In genomic region chr17:63506627-63507026, GRCh38 we compare ENCODE assay signal across 30 cellular contexts. TPM values are rescaled to one million over a fixed set of nuclear protein-coding genes. Genes with fewer than 3 reads are reported as not detected.
"Had no signal": no experiment of that assay in that cellular context is flagged by ENCODE, and none has a peak within 500 bp of the region (broad histone marks: within the 10 kb centered on the region; RNA-seq: fewer than 3 reads in every experiment).

No MANE protein-coding gene starts in this region.

- ATAC-seq: stimulated activated effector memory CD8-positive, alpha-beta T cell treated with anti-CD3 and anti-CD28 coated beads, Interleukin-12 subunit alpha, Interleukin-12 subunit beta, amount 100 ng/mL, for 72 hours; stimulated activated memory B cell treated with anti-CD40 and anti-IgM and Interleukin-4, amounts not matched to agents 10 μg/mL and 1 μg/mL and 100 μg/mL, for 72 hours; stimulated activated naive B cell treated with anti-CD40 and anti-IgM and Interleukin-4, amounts not matched to agents 10 μg/mL and 1 μg/mL and 100 μg/mL, for 72 hours; stimulated activated naive CD8-positive, alpha-beta T cell treated with anti-CD3 and anti-CD28 coated beads, Interleukin-15, amount 100 ng/mL, for 72 hours; stimulated activated naive CD8-positive, alpha-beta T cell treated with anti-CD3 and anti-CD28 coated beads, Interleukin-15, Interleukin-2, amounts not matched to agents 100 U/mL and 50 U/mL, for 24 hours; upper lobe of right lung had no signal

- H3K27me3 ChIP-seq: testis, thyroid gland, transverse colon, upper lobe of left lung, upper lobe of right lung, uterus, vagina had no signal

- DNase-seq: stimulated activated CD4-positive, alpha-beta T cell treated with anti-CD3 and anti-CD28 coated beads, Interleukin-2, amount 100 ng/mL, for 48 hours; stimulated activated CD4-positive, alpha-beta T cell treated with anti-CD3 and anti-CD28 coated beads, Interleukin-4, amount 100 ng/mL, for 1 hour; stimulated activated CD4-positive, alpha-beta T cell treated with anti-CD3 and anti-CD28 coated beads, Interleukin-4, amount 100 ng/mL, for 24 hours; stimulated activated CD4-positive, alpha-beta T cell treated with anti-CD3 and anti-CD28 coated beads, Interleukin-4, amount 100 ng/mL, for 4 hours; stimulated activated CD8-positive, alpha-beta memory T cell treated with anti-CD3 and anti-CD28 coated beads, Interleukin-4, amount 100 ng/mL, for 48 hours; stimulated activated naive B cell treated with anti-CD40 and anti-IgM and Interleukin-4, amounts not matched to agents 10 μg/mL and 1 μg/mL and 100 μg/mL, for 72 hours; stimulated activated naive CD4-positive, alpha-beta T cell; stimulated activated naive CD4-positive, alpha-beta T cell treated with Interleukin-2 at 50 U/mL for 16 hours; stimulated activated naive CD8-positive, alpha-beta T cell treated with anti-CD3 and anti-CD28 coated beads, Interleukin-15, amount 100 ng/mL, for 72 hours; stimulated activated naive CD8-positive, alpha-beta T cell treated with anti-CD3 and anti-CD28 coated beads, Interleukin-15, Interleukin-2, amounts not matched to agents 100 U/mL and 50 U/mL, for 24 hours; stomach; substantia nigra; testis; thyroid gland; tibial artery; transverse colon; trophoblast cell; upper lobe of left lung; upper lobe of right lung; uterus had no signal

- H3K9me3 ChIP-seq: stomach, suprapubic skin, testis, thoracic aorta, thyroid gland, tibial artery, transverse colon, upper lobe of left lung, upper lobe of right lung, uterus, vagina had no signal

- H3K4me1 ChIP-seq: stomach, suprapubic skin, testis, tibial artery, tibial nerve, upper lobe of left lung, upper lobe of right lung, uterus, vagina had no signal

- FAIRE-seq: urothelium cell line had no signal

- H3K36me3 ChIP-seq: stomach, suprapubic skin, thoracic aorta, thyroid gland, tibial artery, tibial nerve, transverse colon, upper lobe of left lung, upper lobe of right lung, uterus, vagina had no signal

- H3K4me3 ChIP-seq: stomach, suprapubic skin, testis, thoracic aorta, thyroid gland, tibial artery, tibial nerve, transverse colon, upper lobe of left lung, upper lobe of right lung, uterus, vagina had no signal

- H3K27ac ChIP-seq: stomach, suprapubic skin, testis, thoracic aorta, thyroid gland, tibial artery, tibial nerve, transverse colon, upper lobe of left lung, upper lobe of right lung, uterus, vagina had no signal

RNA-seq across cellular contexts. Expression of gene KCNH6, which starts 16.5 kb away (rescaled TPM):
- total RNA-seq: subcutaneous adipose tissue, suprapubic skin, thoracic aorta, tibial nerve, upper lobe of right lung, ureter, urinary bladder, uterus, vagina had no signal
- polyA plus RNA-seq: urinary bladder had no signal
